Comparison of ENCODE assay signal across 8 cellular contexts in the genomic region with DNA sequence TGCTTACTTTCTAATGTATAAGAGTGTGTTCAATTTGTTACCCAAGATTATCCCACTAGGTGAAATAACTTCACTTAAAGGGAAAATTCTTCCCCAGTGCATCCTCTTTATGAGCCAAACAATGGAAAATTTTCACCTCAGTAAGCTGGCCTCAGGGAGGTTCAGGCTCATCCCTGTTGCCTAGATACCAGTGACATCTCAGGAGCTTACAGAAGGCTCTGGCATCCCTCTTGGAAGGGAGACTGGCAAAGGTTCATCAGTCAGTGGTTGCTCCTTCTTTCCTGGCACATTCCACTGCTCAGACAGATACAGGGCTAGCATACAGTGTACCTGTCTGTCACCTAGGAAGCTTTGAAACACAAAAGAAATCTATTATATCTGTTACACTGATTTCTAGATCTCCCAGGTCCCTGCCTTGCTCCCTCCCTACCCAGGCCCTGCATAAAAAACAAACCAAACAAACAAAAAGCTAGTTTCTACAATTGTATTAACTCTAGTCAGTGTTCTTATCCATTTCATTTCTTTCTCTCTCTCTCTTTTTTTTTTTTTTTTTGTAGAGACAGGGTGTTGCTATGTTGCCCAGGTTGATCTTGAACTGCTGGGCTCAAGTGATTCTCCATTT.
A peak's percentile ranks its signal among the peaks of the same experiment; 100 is the strongest.
DNase-seq lines count a peak whose midpoint lies in the region; ATAC-seq and TF ChIP-seq lines count a peak whose summit lies in the region.

No MANE protein-coding gene starts in this region.

- DNase-seq in DMS53 (lab: John Stamatoyannopoulos, UW): peak; percentile 6
- DNase-seq in DMS53 treated with DMSO at 0.1 percent for 48 hours (lab: John Stamatoyannopoulos, UW; ENCODE audit: unreplicated experiment): no peak
- DNase-seq in fibroblast of peridontal ligament (ENCODE audit: extremely low read depth): peak; percentile 33
- no peak for DNase-seq in retinal pigment epithelial cell (ENCODE audit: low read depth)
- DNase-seq in NCI-H1694 (lab: John Stamatoyannopoulos, UW): no peak
- DNase-seq in NCI-H774 (lab: John Stamatoyannopoulos, UW): no peak
- DNase-seq in T-helper 9 cell: no peak

- no peak for TF ChIP-seq CTCF in retinal pigment epithelial cell (conservative IDR thresholded peaks at IDR 0.05; ENCODE audit: low read depth, low read length)

- peak; percentile 42 for ATAC-seq in SK-N-SH treated with all-trans-retinoic acid at 6 μM for 48 hours

- H3K4me3 ChIP-seq in retinal pigment epithelial cell (ENCODE audit: low read length): peak overlapping the region; percentile 100

TF ChIP-seq in SK-N-SH treated with all-trans-retinoic acid at 6 μM for 48 hours, 23 proteins besides CTCF, POLR2A, EP300 and RAD21:
- no peak for TF ChIP-seq ISL1 (CRISPR knock-in tag; IDR thresholded peaks at IDR 0.05)
- TF ChIP-seq PPARA (CRISPR knock-in tag; IDR thresholded peaks at IDR 0.05; ENCODE audit: borderline replicate concordance): no peak
TF ChIP-seq in SK-N-SH treated with all-trans-retinoic acid at 6 μM for 48 hours: peak in this region for 0.

Comparison
In these comparisons a context has a peak if more than half of its experiments do, and no peak if none do; other contexts are left out.
1. DNase-seq: peak in DMS53 (single experiment) and fibroblast of peridontal ligament (single experiment); none in DMS53 treated with DMSO at 0.1 percent for 48 hours (single experiment), retinal pigment epithelial cell (single experiment), NCI-H1694 (single experiment), NCI-H774 (single experiment) and T-helper 9 cell (single experiment).